ENCODE assay signal across 1 cellular context in the genomic region with DNA sequence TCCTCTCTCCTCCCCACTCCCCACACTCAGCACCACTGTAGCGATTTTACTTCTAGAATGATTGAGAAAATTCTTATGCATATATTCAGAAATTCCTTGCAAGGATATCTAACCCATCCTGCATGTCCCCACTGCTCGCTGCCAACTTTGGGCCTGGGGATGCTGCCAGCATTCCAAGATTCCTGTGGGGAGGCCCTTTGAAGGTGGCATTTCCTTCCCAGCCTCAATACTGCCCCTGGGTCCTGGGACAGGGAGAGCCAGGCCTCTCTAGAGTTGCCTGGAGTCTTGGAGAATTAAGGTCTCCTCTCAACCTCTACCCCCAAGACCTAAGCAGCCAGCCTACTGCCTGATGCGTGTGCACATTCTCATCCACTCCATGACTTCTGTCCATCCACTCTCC.
TF ChIP-seq lines count a peak whose summit lies in the region.

No MANE protein-coding gene starts in this region.

TF ChIP-seq in GM23338, 12 proteins besides CTCF, POLR2A, EP300 and RAD21 (continued from another document):
- TF ChIP-seq, protein P1, sequence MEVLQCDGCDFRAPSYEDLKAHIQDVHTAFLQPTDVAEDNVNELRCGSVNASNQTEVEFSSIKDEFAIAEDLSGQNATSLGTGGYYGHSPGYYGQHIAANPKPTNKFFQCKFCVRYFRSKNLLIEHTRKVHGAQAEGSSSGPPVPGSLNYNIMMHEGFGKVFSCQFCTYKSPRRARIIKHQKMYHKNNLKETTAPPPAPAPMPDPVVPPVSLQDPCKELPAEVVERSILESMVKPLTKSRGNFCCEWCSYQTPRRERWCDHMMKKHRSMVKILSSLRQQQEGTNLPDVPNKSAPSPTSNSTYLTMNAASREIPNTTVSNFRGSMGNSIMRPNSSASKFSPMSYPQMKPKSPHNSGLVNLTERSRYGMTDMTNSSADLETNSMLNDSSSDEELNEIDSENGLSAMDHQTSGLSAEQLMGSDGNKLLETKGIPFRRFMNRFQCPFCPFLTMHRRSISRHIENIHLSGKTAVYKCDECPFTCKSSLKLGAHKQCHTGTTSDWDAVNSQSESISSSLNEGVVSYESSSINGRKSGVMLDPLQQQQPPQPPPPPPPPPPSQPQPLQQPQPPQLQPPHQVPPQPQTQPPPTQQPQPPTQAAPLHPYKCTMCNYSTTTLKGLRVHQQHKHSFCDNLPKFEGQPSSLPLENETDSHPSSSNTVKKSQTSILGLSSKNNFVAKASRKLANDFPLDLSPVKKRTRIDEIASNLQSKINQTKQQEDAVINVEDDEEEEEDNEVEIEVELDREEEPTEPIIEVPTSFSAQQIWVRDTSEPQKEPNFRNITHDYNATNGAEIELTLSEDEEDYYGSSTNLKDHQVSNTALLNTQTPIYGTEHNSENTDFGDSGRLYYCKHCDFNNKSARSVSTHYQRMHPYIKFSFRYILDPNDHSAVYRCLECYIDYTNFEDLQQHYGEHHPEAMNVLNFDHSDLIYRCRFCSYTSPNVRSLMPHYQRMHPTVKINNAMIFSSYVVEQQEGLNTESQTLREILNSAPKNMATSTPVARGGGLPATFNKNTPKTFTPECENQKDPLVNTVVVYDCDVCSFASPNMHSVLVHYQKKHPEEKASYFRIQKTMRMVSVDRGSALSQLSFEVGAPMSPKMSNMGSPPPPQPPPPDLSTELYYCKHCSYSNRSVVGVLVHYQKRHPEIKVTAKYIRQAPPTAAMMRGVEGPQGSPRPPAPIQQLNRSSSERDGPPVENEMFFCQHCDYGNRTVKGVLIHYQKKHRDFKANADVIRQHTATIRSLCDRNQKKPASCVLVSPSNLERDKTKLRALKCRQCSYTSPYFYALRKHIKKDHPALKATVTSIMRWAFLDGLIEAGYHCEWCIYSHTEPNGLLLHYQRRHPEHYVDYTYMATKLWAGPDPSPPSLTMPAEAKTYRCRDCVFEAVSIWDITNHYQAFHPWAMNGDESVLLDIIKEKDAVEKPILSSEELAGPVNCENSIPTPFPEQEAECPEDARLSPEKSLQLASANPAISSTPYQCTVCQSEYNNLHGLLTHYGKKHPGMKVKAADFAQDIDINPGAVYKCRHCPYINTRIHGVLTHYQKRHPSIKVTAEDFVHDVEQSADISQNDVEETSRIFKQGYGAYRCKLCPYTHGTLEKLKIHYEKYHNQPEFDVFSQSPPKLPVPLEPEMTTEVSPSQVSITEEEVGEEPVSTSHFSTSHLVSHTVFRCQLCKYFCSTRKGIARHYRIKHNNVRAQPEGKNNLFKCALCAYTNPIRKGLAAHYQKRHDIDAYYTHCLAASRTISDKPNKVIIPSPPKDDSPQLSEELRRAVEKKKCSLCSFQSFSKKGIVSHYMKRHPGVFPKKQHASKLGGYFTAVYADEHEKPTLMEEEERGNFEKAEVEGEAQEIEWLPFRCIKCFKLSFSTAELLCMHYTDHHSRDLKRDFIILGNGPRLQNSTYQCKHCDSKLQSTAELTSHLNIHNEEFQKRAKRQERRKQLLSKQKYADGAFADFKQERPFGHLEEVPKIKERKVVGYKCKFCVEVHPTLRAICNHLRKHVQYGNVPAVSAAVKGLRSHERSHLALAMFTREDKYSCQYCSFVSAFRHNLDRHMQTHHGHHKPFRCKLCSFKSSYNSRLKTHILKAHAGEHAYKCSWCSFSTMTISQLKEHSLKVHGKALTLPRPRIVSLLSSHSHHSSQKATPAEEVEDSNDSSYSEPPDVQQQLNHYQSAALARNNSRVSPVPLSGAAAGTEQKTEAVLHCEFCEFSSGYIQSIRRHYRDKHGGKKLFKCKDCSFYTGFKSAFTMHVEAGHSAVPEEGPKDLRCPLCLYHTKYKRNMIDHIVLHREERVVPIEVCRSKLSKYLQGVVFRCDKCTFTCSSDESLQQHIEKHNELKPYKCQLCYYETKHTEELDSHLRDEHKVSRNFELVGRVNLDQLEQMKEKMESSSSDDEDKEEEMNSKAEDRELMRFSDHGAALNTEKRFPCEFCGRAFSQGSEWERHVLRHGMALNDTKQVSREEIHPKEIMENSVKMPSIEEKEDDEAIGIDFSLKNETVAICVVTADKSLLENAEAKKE (CRISPR knock-in tag; IDR thresholded peaks at IDR 0.05), result no peak
